ENCODE assay signal across 1 cellular context in genomic region chr19:39599116-39599515, GRCh38.
TF ChIP-seq lines count a peak whose summit lies in the region.

No MANE protein-coding gene starts in this region.

TF ChIP-seq in GM12878, 131 proteins besides CTCF, POLR2A, EP300 and RAD21:
- TF ChIP-seq REST (IDR thresholded peaks at IDR 0.05; ENCODE audit: low read depth, low read length) = peak; percentile 95
- no peak for TF ChIP-seq E2F4 (IDR thresholded peaks at IDR 0.05; ENCODE audit: low read depth, low read length)
- TF ChIP-seq SUPT20H (IDR thresholded peaks at IDR 0.05; ENCODE audit: borderline replicate concordance, control insufficient read depth, low read depth, low read length) = no peak
